8 cellular contexts compared by ENCODE assay signal in the genomic region with DNA sequence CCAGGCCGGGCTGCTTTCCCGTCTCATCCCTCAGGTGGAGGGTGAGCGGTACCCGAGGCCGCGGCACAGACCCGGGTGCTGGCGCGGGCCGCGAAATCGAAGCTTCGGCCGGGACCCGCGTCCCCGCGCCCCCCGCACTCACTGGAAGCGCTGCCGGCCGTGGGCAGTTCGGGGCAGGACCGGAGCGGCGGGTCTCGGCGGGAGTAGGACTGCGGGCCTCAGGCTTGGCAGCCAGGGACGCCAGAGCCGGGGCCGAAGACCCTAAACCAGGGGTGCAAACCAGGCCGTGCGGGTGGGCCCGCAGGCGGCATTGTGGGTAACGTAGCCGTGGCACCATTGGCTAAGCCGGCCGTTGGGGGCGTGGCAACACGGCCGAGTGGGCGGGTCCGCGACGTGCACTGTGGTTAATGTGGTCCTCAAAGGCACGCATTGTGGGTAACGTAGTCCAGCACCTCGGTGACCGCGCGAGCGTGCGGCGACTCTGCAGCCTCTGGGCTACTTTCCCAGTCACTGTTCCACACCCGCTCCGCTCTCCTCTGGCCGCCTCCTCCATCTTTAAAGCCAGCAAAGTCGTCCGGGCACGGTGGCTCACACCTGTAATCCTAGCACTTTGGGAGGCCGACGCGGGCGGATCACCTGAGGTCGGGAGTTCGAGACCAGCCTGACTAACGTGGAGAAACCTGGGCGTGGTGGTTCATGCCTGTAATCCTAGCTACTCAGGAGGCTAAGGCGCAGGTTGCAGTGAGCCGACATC. TPM values are rescaled to one million over a fixed set of nuclear protein-coding genes. Genes with fewer than 3 reads are reported as not detected.
DNase-seq lines count a peak whose midpoint lies in the region; ATAC-seq, FAIRE-seq and TF ChIP-seq lines count a peak whose summit lies in the region.

A gene (minus strand): TSS at position 288 of the 754 bp plus-strand sequence. CDS start 1,184 bp downstream, outside the sequence.

- peak within 1 kb of the TSS; percentile 93 for H3K27ac Mint-ChIP-seq in activated T-cell treated with anti-CD3 and anti-CD28 coated beads, Interleukin-2, amount 50 U/mL, for 72 hours

- H3K79me2 ChIP-seq in DOHH2 (ENCODE audit: control insufficient read depth, low read length) (peaks cover 22% of the 10 kb centered on the region), GM23248 (ENCODE audit: insufficient read depth) (peaks cover 41% of the 10 kb centered on the region), Karpas-422 (ENCODE audit: low read length) (peaks cover 22% of the 10 kb centered on the region)

- peak in 3 of 4 donors; percentile 39 to 63 (median 41) for TF ChIP-seq POLR2A in esophagus squamous epithelium (IDR thresholded peaks at IDR 0.05)

- ATAC-seq in activated T-cell treated with anti-CD3 and anti-CD28 coated beads, Interleukin-2, amount 50 U/mL, for 72 hours (replicated peaks in 1 of 2) = peak; percentile 87 to 94

- H3K36me3 ChIP-seq in DOHH2 (ENCODE audit: control insufficient read depth, low read length) (peaks cover 27% of the 10 kb centered on the region), GM23248 (ENCODE audit: low read depth) (0 out of 2 replicates have a peak, but pooled peaks cover 4% of the 10 kb centered on the region), Karpas-422 (ENCODE audit: insufficient read depth, low read length) (peaks cover 4% of the 10 kb centered on the region; the same call in 1 of the 2 replicates), esophagus squamous epithelium (peaks cover 9 to 36% (median 11%) of the 10 kb centered on the region in 3 donors)

- no peak for TF ChIP-seq CTCF in DOHH2 (IDR thresholded peaks at IDR 0.05; ENCODE audit: low read depth, low read length, poor library complexity, severe bottlenecking)
- peak in 1 of 6 experiments; percentile 24 for TF ChIP-seq CTCF in esophagus squamous epithelium (IDR thresholded peaks at IDR 0.05)

- H3K27me3 ChIP-seq in DOHH2 (ENCODE audit: control insufficient read depth, low read length) (no peaks in the 10 kb centered on the region), GM23248 (replicated peaks; ENCODE audit: insufficient read depth) (no peaks in the 10 kb centered on the region), Karpas-422 (ENCODE audit: low read length) (no peaks in the 10 kb centered on the region), esophagus squamous epithelium (no peaks in the 10 kb centered on the region)

- H3K9me2 ChIP-seq in DOHH2 (replicated peaks; ENCODE audit: control insufficient read depth, low read length) (no peaks in the 10 kb centered on the region), GM23248 (ENCODE audit: insufficient read depth) (no peaks in the 10 kb centered on the region), Karpas-422 (replicated peaks; ENCODE audit: insufficient read depth, low read length) (no peaks in the 10 kb centered on the region)

- no peaks in the 10 kb centered on the region for H4K20me1 ChIP-seq in DOHH2 (ENCODE audit: control insufficient read depth, insufficient read depth, low read depth, low read length)
- H4K20me1 ChIP-seq in GM23248 (ENCODE audit: insufficient read depth) = no peaks in the 10 kb centered on the region
- no peaks in the 10 kb centered on the region for H4K20me1 ChIP-seq in Karpas-422 (ENCODE audit: insufficient read depth, low read depth, low read length)

- peak within 1 kb of the TSS; percentile 36 for H3K27ac ChIP-seq in DOHH2 (ENCODE audit: low read depth, low read length)
- H3K27ac ChIP-seq in GM23248 = peak within 1 kb of the TSS; percentile 80
- H3K27ac ChIP-seq in Karpas-422 (ENCODE audit: low read length) = no peak within 1 kb of the TSS
- peak within 1 kb of the TSS; percentile 89 to 96 (median 93) for H3K27ac ChIP-seq in esophagus squamous epithelium

- H3K27me3 Mint-ChIP-seq in activated T-cell treated with anti-CD3 and anti-CD28 coated beads, Interleukin-2, amount 50 U/mL, for 72 hours (ENCODE audit: low read depth) = no peaks in the 10 kb centered on the region

- peak within 1 kb of the TSS; percentile 95 for H2AFZ ChIP-seq in GM23248
- peak within 1 kb of the TSS; percentile 97 for H2AFZ ChIP-seq in Karpas-422 (ENCODE audit: low read length)

- H3K4me3 ChIP-seq in DOHH2 (ENCODE audit: low read length) (peak within 1 kb of the TSS; percentile 87), GM23248 (peak within 1 kb of the TSS; percentile 91), Karpas-422 (ENCODE audit: low read length) (peak within 1 kb of the TSS; percentile 100), esophagus squamous epithelium (peak within 1 kb of the TSS; percentile 74 to 97 (median 94))

- in situ Hi-C loops in GM23248 (cut with MboI) = no loop called here

- peaks cover 31% of the 10 kb centered on the region for H3K4me1 Mint-ChIP-seq in activated T-cell treated with anti-CD3 and anti-CD28 coated beads, Interleukin-2, amount 50 U/mL, for 72 hours (ENCODE audit: low read depth)

- peak within 1 kb of the TSS; percentile 95 to 98 for H3K4me3 Mint-ChIP-seq in activated T-cell treated with anti-CD3 and anti-CD28 coated beads, Interleukin-2, amount 50 U/mL, for 72 hours

- FAIRE-seq in RCC 7860 (lab: Jason Lieb, UNC) = peak; percentile 67

- intact Hi-C loops in esophagus squamous epithelium (cut with DNase I) = no loop called here

- peak; percentile 99 for DNase-seq in GM23248
- DNase-seq in Karpas-422 = peak; percentile 98
- DNase-seq in RCC 7860 (ENCODE audit: low spot score) = peak; percentile 87
- peak; percentile 97 to 99 for DNase-seq in activated T-cell treated with anti-CD3 and anti-CD28 coated beads, Interleukin-2, amount 50 U/mL, for 72 hours
- peak; percentile 81 for DNase-seq in esophagus squamous epithelium (lab: John Stamatoyannopoulos, UW)
- DNase-seq in myocyte (ENCODE audit: low read depth) = peak; percentile 96
- DNase-seq in stimulated activated CD8-positive, alpha-beta memory T cell treated with anti-CD3 and anti-CD28 coated beads, Interleukin-7, amount 100 ng/mL, for 4 hours (ENCODE audit: low read depth in 2 of 2) = peak; percentile 94 to 95

- WGBS in GM23248 (ENCODE audit: low coverage in 1 of 2, low lambda C conversion rate in 2 of 2, missing lambda C conversion rate in 2 of 2), 2 experiments = 5% methylated on average over 46 to 71 of the region's 72 CpGs
- WGBS in esophagus squamous epithelium, 2 donors = 2 to 3% methylated on average over 8 to 17 of the region's 72 CpGs

- H3K36me3 Mint-ChIP-seq in activated T-cell treated with anti-CD3 and anti-CD28 coated beads, Interleukin-2, amount 50 U/mL, for 72 hours (ENCODE audit: insufficient read depth in 2 of 2) = no peaks in the 10 kb centered on the region

- peaks cover 28% of the 10 kb centered on the region for H3K4me1 ChIP-seq in DOHH2 (ENCODE audit: control insufficient read depth, low read length)
- H3K4me1 ChIP-seq in GM23248 (ENCODE audit: insufficient read depth) = peaks cover 5% of the 10 kb centered on the region
- H3K4me1 ChIP-seq in Karpas-422 (ENCODE audit: low read length) = peaks cover 27% of the 10 kb centered on the region
- peaks cover 24 to 63% (median 25%) of the 10 kb centered on the region in 3 donors for H3K4me1 ChIP-seq in esophagus squamous epithelium

- H3K9ac ChIP-seq in GM23248 (peak within 1 kb of the TSS; percentile 97), Karpas-422 (ENCODE audit: low read length) (peak within 1 kb of the TSS; percentile 97)

- peaks cover 15% of the 10 kb centered on the region for H3F3A ChIP-seq in DOHH2 (ENCODE audit: control insufficient read depth, insufficient read depth)
- H3F3A ChIP-seq in GM23248 (ENCODE audit: insufficient read depth) = peaks cover 8% of the 10 kb centered on the region; the same call in 1 of the 2 replicates

- H3K9me3 ChIP-seq in DOHH2 (ENCODE audit: control insufficient read depth, insufficient read depth, low read length) (no peaks in the 10 kb centered on the region), GM23248 (ENCODE audit: low read depth) (no peaks in the 10 kb centered on the region), Karpas-422 (ENCODE audit: low read length) (no peaks in the 10 kb centered on the region), esophagus squamous epithelium (no peaks in the 10 kb centered on the region)

- no peaks in the 10 kb centered on the region for H3K9me3 Mint-ChIP-seq in activated T-cell treated with anti-CD3 and anti-CD28 coated beads, Interleukin-2, amount 50 U/mL, for 72 hours

- H3K4me2 ChIP-seq in DOHH2 (ENCODE audit: low read length) (peak within 1 kb of the TSS; percentile 88), GM23248 (ENCODE audit: unreplicated experiment) (peak within 1 kb of the TSS; percentile 89), Karpas-422 (ENCODE audit: low read depth, low read length, poor library complexity, severe bottlenecking) (peak within 1 kb of the TSS; percentile 91)

RNA-seq across cellular contexts. Expression of the gene that starts here (rescaled TPM):
- 12.3 and 19.0 TPM in 2 replicates for total RNA-seq in GM23248 (2014; rRNA removed; shearing (Covaris generic))
- polyA plus RNA-seq in GM23248 (2016; fragmentation: Nextera tagmentation; extraction: Ambion mirVana) = 7.4 and 8.8 TPM in 2 replicates
- 4.9 and 11.9 TPM in 2 replicates for total RNA-seq in Karpas-422 (2014; rRNA removed; shearing (Covaris generic); ENCODE audit: low replicate concordance)
- total RNA-seq in activated T-cell treated with anti-CD3 and anti-CD28 coated beads, Interleukin-2, amount 50 U/mL, for 72 hours = 10 to 100 TPM; 14.1 TPM
- total RNA-seq in esophagus squamous epithelium (1 to 10 TPM; 4.5 to 9.7 (median 8.4) TPM), myocyte (10.9 and 16.1 TPM in 2 replicates)
- polyA plus RNA-seq in myocyte (2012) = 9.7 TPM
